ENCODE assay signal across 3 cellular contexts in the genomic region with DNA sequence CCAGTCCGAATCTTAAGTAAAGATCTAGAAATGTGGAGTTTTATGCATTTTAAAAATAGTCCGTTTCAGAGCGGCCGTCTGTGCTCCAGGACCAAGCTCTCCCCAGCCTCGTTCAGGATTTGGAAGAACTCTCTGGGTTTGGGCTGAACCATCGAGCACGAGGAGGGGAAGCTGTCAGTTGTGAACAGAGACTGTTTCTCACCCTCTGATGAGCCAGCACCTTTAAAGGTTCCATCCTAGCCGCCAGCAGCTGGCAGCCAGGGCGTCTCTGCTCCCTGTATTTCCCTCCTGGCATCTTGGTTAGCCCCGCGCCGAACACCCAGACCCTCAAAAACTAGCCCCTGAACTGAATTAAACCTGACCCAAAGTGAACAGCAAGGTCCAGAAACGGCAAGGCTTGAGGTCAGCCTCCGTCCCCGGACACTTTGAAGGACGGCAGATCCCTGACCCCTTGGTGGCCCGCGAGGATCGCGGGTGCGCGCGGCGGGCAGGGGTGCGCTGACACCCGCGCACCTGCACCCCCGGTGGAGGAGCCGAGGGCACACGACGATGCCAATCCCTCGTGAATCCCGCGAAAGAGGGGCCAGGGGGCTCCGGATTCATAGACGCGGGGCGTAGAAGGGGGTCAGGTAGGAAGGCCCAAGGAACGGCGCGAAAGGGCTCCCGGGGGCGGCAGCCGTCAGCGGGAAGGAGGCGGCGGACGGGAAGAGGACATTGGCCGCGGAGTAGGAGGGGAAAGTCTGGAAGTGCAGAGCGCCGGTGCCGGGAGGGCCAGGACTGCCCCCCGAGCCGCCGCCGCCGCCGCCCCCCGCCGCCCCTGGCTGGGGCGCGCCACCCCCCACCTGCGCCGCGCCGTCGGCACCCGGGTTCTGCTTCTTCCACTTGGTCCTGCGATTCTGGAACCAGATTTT.
TF ChIP-seq lines count a peak whose summit lies in the region.

No MANE protein-coding gene starts in this region.

TF ChIP-seq in HEK293, 187 proteins besides CTCF, POLR2A, EP300 and RAD21:
- TF ChIP-seq ZNF416 (tag by site-specific recombination; IDR thresholded peaks at IDR 0.05): no peak
- TF ChIP-seq MEIS1 (CRISPR knock-in tag; IDR thresholded peaks at IDR 0.05; ENCODE audit: borderline replicate concordance): no peak
- TF ChIP-seq ZNF202 (tag by site-specific recombination; IDR thresholded peaks at IDR 0.05; ENCODE audit: borderline replicate concordance): peak; percentile 85; the same call in 1 of the 2 replicates
- no peak for TF ChIP-seq ZBTB8A (tag by site-specific recombination; IDR thresholded peaks at IDR 0.05)
- no peak for TF ChIP-seq ZNF571 (tag by site-specific recombination; IDR thresholded peaks at IDR 0.05)
- no peak for TF ChIP-seq HOXC10 (CRISPR knock-in tag; IDR thresholded peaks at IDR 0.05)
- TF ChIP-seq, protein P1, sequence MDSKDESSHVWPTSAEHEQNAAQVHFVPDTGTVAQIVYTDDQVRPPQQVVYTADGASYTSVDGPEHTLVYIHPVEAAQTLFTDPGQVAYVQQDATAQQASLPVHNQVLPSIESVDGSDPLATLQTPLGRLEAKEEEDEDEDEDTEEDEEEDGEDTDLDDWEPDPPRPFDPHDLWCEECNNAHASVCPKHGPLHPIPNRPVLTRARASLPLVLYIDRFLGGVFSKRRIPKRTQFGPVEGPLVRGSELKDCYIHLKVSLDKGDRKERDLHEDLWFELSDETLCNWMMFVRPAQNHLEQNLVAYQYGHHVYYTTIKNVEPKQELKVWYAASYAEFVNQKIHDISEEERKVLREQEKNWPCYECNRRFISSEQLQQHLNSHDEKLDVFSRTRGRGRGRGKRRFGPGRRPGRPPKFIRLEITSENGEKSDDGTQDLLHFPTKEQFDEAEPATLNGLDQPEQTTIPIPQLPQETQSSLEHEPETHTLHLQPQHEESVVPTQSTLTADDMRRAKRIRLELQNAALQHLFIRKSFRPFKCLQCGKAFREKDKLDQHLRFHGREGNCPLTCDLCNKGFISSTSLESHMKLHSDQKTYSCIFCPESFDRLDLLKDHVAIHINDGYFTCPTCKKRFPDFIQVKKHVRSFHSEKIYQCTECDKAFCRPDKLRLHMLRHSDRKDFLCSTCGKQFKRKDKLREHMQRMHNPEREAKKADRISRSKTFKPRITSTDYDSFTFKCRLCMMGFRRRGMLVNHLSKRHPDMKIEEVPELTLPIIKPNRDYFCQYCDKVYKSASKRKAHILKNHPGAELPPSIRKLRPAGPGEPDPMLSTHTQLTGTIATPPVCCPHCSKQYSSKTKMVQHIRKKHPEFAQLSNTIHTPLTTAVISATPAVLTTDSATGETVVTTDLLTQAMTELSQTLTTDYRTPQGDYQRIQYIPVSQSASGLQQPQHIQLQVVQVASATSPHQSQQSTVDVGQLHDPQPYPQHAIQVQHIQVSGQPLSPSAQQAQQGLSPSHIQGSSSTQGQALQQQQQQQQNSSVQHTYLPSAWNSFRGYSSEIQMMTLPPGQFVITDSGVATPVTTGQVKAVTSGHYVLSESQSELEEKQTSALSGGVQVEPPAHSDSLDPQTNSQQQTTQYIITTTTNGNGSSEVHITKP (tag by site-specific recombination; IDR thresholded peaks at IDR 0.05): peak; percentile 68
TF ChIP-seq in HEK293: peak in this region for 2.

TF ChIP-seq in K562, 482 proteins besides CTCF, POLR2A, EP300 and RAD21:
- TF ChIP-seq, protein P2, sequence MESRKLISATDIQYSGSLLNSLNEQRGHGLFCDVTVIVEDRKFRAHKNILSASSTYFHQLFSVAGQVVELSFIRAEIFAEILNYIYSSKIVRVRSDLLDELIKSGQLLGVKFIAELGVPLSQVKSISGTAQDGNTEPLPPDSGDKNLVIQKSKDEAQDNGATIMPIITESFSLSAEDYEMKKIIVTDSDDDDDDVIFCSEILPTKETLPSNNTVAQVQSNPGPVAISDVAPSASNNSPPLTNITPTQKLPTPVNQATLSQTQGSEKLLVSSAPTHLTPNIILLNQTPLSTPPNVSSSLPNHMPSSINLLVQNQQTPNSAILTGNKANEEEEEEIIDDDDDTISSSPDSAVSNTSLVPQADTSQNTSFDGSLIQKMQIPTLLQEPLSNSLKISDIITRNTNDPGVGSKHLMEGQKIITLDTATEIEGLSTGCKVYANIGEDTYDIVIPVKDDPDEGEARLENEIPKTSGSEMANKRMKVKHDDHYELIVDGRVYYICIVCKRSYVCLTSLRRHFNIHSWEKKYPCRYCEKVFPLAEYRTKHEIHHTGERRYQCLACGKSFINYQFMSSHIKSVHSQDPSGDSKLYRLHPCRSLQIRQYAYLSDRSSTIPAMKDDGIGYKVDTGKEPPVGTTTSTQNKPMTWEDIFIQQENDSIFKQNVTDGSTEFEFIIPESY (CRISPR knock-in tag; IDR thresholded peaks at IDR 0.05): peak; percentile 46
- TF ChIP-seq, protein P1 (IDR thresholded peaks at IDR 0.05; ENCODE audit: partially characterized antibody): peak; percentile 54
- TF ChIP-seq, protein P3, sequence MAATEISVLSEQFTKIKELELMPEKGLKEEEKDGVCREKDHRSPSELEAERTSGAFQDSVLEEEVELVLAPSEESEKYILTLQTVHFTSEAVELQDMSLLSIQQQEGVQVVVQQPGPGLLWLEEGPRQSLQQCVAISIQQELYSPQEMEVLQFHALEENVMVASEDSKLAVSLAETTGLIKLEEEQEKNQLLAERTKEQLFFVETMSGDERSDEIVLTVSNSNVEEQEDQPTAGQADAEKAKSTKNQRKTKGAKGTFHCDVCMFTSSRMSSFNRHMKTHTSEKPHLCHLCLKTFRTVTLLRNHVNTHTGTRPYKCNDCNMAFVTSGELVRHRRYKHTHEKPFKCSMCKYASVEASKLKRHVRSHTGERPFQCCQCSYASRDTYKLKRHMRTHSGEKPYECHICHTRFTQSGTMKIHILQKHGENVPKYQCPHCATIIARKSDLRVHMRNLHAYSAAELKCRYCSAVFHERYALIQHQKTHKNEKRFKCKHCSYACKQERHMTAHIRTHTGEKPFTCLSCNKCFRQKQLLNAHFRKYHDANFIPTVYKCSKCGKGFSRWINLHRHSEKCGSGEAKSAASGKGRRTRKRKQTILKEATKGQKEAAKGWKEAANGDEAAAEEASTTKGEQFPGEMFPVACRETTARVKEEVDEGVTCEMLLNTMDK (IDR thresholded peaks at IDR 0.05; ENCODE audit: borderline replicate concordance, insufficient read depth, low read depth, low read length, poor library complexity, severe bottlenecking): no peak

TF ChIP-seq in HepG2, 621 proteins besides CTCF, POLR2A, EP300 and RAD21 (continues in another document):
- TF ChIP-seq, protein P4, sequence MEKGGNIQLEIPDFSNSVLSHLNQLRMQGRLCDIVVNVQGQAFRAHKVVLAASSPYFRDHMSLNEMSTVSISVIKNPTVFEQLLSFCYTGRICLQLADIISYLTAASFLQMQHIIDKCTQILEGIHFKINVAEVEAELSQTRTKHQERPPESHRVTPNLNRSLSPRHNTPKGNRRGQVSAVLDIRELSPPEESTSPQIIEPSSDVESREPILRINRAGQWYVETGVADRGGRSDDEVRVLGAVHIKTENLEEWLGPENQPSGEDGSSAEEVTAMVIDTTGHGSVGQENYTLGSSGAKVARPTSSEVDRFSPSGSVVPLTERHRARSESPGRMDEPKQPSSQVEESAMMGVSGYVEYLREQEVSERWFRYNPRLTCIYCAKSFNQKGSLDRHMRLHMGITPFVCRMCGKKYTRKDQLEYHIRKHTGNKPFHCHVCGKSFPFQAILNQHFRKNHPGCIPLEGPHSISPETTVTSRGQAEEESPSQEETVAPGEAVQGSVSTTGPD (CRISPR knock-in tag; IDR thresholded peaks at IDR 0.05): no peak
- TF ChIP-seq SP1 (IDR thresholded peaks at IDR 0.05): no peak
- no peak for TF ChIP-seq SP1 (CRISPR knock-in tag; IDR thresholded peaks at IDR 0.05)
- no peak for TF ChIP-seq ZNF570 (CRISPR knock-in tag; IDR thresholded peaks at IDR 0.05; ENCODE audit: borderline replicate concordance)
- no peak for TF ChIP-seq ASH2L (IDR thresholded peaks at IDR 0.05; ENCODE audit: insufficient read length, low read depth, low read length)
- TF ChIP-seq, protein P5, sequence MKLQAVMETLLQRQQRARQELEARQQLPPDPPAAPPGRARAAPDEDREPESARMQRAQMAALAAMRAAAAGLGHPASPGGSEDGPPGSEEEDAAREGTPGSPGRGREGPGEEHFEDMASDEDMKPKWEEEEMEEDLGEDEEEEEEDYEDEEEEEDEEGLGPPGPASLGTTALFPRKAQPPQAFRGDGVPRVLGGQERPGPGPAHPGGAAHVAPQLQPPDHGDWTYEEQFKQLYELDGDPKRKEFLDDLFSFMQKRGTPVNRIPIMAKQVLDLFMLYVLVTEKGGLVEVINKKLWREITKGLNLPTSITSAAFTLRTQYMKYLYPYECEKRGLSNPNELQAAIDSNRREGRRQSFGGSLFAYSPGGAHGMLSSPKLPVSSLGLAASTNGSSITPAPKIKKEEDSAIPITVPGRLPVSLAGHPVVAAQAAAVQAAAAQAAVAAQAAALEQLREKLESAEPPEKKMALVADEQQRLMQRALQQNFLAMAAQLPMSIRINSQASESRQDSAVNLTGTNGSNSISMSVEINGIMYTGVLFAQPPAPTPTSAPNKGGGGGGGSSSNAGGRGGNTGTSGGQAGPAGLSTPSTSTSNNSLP (IDR thresholded peaks at IDR 0.05; ENCODE audit: low read depth, low read length): no peak
- TF ChIP-seq SOX6 (IDR thresholded peaks at IDR 0.05): no peak
- TF ChIP-seq SOX6 (CRISPR knock-in tag; IDR thresholded peaks at IDR 0.05): no peak
- no peak for TF ChIP-seq POLR2AphosphoS5 (IDR thresholded peaks at IDR 0.05; ENCODE audit: low read depth, low read length)
- TF ChIP-seq TSC22D2 (CRISPR knock-in tag; IDR thresholded peaks at IDR 0.05; ENCODE audit: borderline replicate concordance): no peak
- TF ChIP-seq, protein P6, sequence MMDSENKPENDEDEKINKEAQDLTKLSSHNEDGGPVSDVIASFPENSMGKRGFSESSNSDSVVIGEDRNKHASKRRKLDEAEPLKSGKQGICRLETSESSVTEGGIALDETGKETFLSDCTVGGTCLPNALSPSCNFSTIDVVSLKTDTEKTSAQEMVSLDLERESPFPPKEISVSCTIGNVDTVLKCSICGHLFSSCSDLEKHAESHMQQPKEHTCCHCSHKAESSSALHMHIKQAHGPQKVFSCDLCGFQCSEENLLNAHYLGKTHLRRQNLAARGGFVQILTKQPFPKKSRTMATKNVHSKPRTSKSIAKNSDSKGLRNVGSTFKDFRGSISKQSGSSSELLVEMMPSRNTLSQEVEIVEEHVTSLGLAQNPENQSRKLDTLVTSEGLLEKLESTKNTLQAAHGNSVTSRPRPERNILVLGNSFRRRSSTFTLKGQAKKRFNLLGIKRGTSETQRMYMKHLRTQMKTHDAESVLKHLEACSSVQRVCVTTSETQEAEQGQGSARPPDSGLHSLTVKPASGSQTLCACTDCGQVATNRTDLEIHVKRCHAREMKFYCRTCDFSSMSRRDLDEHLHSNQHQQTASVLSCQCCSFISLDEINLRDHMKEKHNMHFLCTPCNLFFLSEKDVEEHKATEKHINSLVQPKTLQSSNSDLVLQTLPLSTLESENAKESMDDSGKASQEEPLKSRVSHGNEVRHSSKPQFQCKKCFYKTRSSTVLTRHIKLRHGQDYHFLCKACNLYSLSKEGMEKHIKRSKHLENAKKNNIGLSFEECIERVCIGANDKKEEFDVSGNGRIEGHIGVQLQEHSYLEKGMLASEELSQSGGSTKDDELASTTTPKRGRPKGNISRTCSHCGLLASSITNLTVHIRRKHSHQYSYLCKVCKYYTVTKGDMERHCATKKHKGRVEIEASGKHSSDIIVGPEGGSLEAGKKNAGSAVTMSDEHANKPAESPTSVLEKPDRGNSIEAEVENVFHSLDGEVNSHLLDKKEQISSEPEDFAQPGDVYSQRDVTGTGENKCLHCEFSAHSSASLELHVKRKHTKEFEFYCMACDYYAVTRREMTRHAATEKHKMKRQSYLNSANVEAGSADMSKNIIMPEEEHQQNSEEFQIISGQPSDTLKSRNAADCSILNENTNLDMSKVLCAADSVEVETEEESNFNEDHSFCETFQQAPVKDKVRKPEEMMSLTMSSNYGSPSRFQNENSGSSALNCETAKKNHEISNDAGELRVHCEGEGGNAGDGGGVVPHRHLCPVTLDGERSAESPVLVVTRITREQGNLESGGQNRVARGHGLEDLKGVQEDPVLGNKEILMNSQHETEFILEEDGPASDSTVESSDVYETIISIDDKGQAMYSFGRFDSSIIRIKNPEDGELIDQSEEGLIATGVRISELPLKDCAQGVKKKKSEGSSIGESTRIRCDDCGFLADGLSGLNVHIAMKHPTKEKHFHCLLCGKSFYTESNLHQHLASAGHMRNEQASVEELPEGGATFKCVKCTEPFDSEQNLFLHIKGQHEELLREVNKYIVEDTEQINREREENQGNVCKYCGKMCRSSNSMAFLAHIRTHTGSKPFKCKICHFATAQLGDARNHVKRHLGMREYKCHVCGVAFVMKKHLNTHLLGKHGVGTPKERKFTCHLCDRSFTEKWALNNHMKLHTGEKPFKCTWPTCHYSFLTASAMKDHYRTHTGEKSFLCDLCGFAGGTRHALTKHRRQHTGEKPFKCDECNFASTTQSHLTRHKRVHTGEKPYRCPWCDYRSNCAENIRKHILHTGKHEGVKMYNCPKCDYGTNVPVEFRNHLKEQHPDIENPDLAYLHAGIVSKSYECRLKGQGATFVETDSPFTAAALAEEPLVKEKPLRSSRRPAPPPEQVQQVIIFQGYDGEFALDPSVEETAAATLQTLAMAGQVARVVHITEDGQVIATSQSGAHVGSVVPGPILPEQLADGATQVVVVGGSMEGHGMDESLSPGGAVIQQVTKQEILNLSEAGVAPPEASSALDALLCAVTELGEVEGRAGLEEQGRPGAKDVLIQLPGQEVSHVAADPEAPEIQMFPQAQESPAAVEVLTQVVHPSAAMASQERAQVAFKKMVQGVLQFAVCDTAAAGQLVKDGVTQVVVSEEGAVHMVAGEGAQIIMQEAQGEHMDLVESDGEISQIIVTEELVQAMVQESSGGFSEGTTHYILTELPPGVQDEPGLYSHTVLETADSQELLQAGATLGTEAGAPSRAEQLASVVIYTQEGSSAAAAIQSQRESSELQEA (CRISPR knock-in tag; IDR thresholded peaks at IDR 0.05; ENCODE audit: not compliant biosample characterization): no peak
- TF ChIP-seq MYC (CRISPR knock-in tag; IDR thresholded peaks at IDR 0.05; ENCODE audit: borderline replicate concordance): no peak
- no peak for TF ChIP-seq SSRP1 (CRISPR knock-in tag; IDR thresholded peaks at IDR 0.05)
- TF ChIP-seq MATR3 (CRISPR knock-in tag; IDR thresholded peaks at IDR 0.05): no peak
- TF ChIP-seq NKX3-1 (CRISPR knock-in tag; IDR thresholded peaks at IDR 0.05): no peak
- TF ChIP-seq FOSL2 (CRISPR knock-in tag; IDR thresholded peaks at IDR 0.05): no peak
- no peak for TF ChIP-seq ZNF251 (CRISPR knock-in tag; IDR thresholded peaks at IDR 0.05)
